In genomic region chr17:34706029-34706428, GRCh38 we compare ENCODE assay signal across 12 cellular contexts.
DNase-seq lines count a peak whose midpoint lies in the region; ATAC-seq lines count a peak whose summit lies in the region.
"Had no signal": no experiment of that assay in that cellular context is flagged by ENCODE, and none has a peak within 500 bp of the region (broad histone marks: within the 10 kb centered on the region; RNA-seq: fewer than 3 reads in every experiment).

No MANE protein-coding gene starts in this region.

- H3K9me3 Mint-ChIP-seq in natural killer cell treated with Interleukin-12 subunit alpha and Interleukin-12 subunit beta and Interleukin-15 and Interleukin-18, amount 100 ng/mL, for 72 hours: no peaks in the 10 kb centered on the region

- H3K36me3 Mint-ChIP-seq in natural killer cell treated with Interleukin-12 subunit alpha and Interleukin-12 subunit beta and Interleukin-15 and Interleukin-18, amount 100 ng/mL, for 72 hours: no peaks in the 10 kb centered on the region

- ATAC-seq in HG03196 (IDR thresholded peaks at IDR 0.05; ENCODE audit: unreplicated experiment): no peak
- ATAC-seq in natural killer cell treated with Interleukin-12 subunit alpha and Interleukin-12 subunit beta and Interleukin-15 and Interleukin-18, amount 100 ng/mL, for 72 hours: no peak
- ATAC-seq in activated CD4-positive, CD25-positive, alpha-beta regulatory T cell treated with anti-CD3 and anti-CD28 coated beads, Interleukin-2, amount 50 U/mL, for 24 hours: no peak
- ATAC-seq: lower lobe of right lung had no signal

- H3K27me3 Mint-ChIP-seq in natural killer cell treated with Interleukin-12 subunit alpha and Interleukin-12 subunit beta and Interleukin-15 and Interleukin-18, amount 100 ng/mL, for 72 hours: peaks cover 21 to 27% of the 10 kb centered on the region in 2 donors

- H3K27ac Mint-ChIP-seq in natural killer cell treated with Interleukin-12 subunit alpha and Interleukin-12 subunit beta and Interleukin-15 and Interleukin-18, amount 100 ng/mL, for 72 hours: no peak overlapping the region
- H3K27ac Mint-ChIP-seq: stimulated activated naive CD8-positive, alpha-beta T cell treated with anti-CD3 and anti-CD28 coated beads, Interleukin-15, Interleukin-2, amounts not matched to agents 100 ng/mL and 50 ng/mL, for 24 hours had no signal

- no peaks in the 10 kb centered on the region for H3K4me1 Mint-ChIP-seq in natural killer cell treated with Interleukin-12 subunit alpha and Interleukin-12 subunit beta and Interleukin-15 and Interleukin-18, amount 100 ng/mL, for 72 hours (ENCODE audit: low read depth in 2 of 2)

- DNase-seq in Caki2 (ENCODE audit: low read depth): peak; percentile 20
- peak; percentile 49 for DNase-seq in HT-29 (ENCODE audit: low spot score)
- DNase-seq in activated CD4-positive, alpha-beta T cell treated with anti-CD3 and anti-CD28 coated beads, Interleukin-2, amount 50 U/mL, for 48 hours: peak; percentile 14 to 19
- peak; percentile 18 for DNase-seq in iris pigment epithelial cell (ENCODE audit: low read depth)
- DNase-seq in natural killer cell treated with Interleukin-12 subunit alpha and Interleukin-12 subunit beta and Interleukin-15 and Interleukin-18, amount 100 ng/mL, for 72 hours (ENCODE audit: low spot score): no peak
- DNase-seq in dedifferentiated amniotic fluid mesenchymal stem cell (ENCODE audit: extremely low spot score): no peak
- DNase-seq: activated naive CD4-positive, alpha-beta T cell treated with anti-CD3 and anti-CD28 coated beads, Interleukin-2, amount 50 U/mL, for 16 hours; HCEC 1CT; lower lobe of right lung had no signal

- no peak overlapping the region for H3K4me3 Mint-ChIP-seq in natural killer cell treated with Interleukin-12 subunit alpha and Interleukin-12 subunit beta and Interleukin-15 and Interleukin-18, amount 100 ng/mL, for 72 hours
- H3K4me3 Mint-ChIP-seq: stimulated activated naive CD8-positive, alpha-beta T cell treated with anti-CD3 and anti-CD28 coated beads, Interleukin-15, Interleukin-2, amounts not matched to agents 100 ng/mL and 50 ng/mL, for 24 hours had no signal

- in situ Hi-C loops in Caki2 (cut with HindIII; ENCODE audit: low pct_unique_long_range_greater_than_20kb, low sequenced_read_pairs): no loop called here

Comparison
In these comparisons a context has a peak if more than half of its experiments do, and no peak if none do; other contexts are left out.
1. DNase-seq: peak in Caki2 (single experiment), HT-29 (single experiment), activated CD4-positive, alpha-beta T cell treated with anti-CD3 and anti-CD28 coated beads, Interleukin-2, amount 50 U/mL, for 48 hours (2 of 2) and iris pigment epithelial cell (single experiment); none in natural killer cell treated with Interleukin-12 subunit alpha and Interleukin-12 subunit beta and Interleukin-15 and Interleukin-18, amount 100 ng/mL, for 72 hours (single experiment) and dedifferentiated amniotic fluid mesenchymal stem cell (single experiment).